In the genomic region with DNA sequence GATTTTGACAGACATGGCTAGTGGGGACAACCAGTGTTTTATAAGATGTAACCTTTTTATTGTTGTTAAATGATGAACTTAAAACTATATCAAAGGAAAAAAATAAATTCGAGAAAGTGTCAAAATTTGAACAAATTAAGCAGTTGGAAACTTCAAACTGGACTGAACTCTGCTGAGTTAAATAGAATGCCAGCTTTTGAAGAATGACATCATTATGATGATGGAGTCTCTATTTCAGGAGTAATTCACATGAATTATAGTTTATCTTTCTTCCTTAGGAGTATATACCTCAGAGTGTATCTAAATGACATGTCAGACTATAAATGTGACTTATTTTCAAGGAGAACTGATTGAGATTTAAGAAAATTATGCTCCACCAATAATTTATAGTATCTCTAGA, we compare ENCODE assay signal across 19 cellular contexts.
DNase-seq lines count a peak whose midpoint lies in the region; ATAC-seq and TF ChIP-seq lines count a peak whose summit lies in the region.
"Had no signal": no experiment of that assay in that cellular context is flagged by ENCODE, and none has a peak within 500 bp of the region (broad histone marks: within the 10 kb centered on the region; RNA-seq: fewer than 3 reads in every experiment).

No MANE protein-coding gene starts in this region.

- peak overlapping the region; percentile 54 for H3K27ac Mint-ChIP-seq in activated T-cell treated with anti-CD3 and anti-CD28 coated beads, Interleukin-2, amount 50 U/mL, for 72 hours
- H3K27ac Mint-ChIP-seq in activated naive CD8-positive, alpha-beta T cell, result peak overlapping the region; percentile 51
- H3K27ac Mint-ChIP-seq in activated naive CD8-positive, alpha-beta T cell treated with anti-CD3 and anti-CD28 coated beads for 36 hours, result no peak overlapping the region
- peak overlapping the region; percentile 37 for H3K27ac Mint-ChIP-seq in stimulated activated effector memory CD8-positive, alpha-beta T cell treated with anti-CD3 and anti-CD28 coated beads, Interleukin-12 subunit alpha, Interleukin-12 subunit beta, amount 100 ng/mL, for 72 hours
- H3K27ac Mint-ChIP-seq: B cell had no signal

- H3K27ac ChIP-seq in HEK293 (ENCODE audit: extremely low read depth, low read depth, low read length), result no peak overlapping the region
- H3K27ac ChIP-seq in effector memory CD4-positive, alpha-beta T cell (ENCODE audit: insufficient read depth, low read length, poor library complexity, severe bottlenecking), result no peak overlapping the region
- H3K27ac ChIP-seq: 22Rv1, BLaER1, C4-2B had no signal

- no peaks in the 10 kb centered on the region for H3K4me1 ChIP-seq in HEK293 (ENCODE audit: control insufficient read depth, insufficient read depth, low read length)
- no peaks in the 10 kb centered on the region for H3K4me1 ChIP-seq in effector memory CD4-positive, alpha-beta T cell (ENCODE audit: control insufficient read depth, insufficient read depth, low read length, poor library complexity, severe bottlenecking)
- H3K4me1 ChIP-seq: BLaER1, HAP-1 had no signal

- H3K9me3 Mint-ChIP-seq in activated T-cell treated with anti-CD3 and anti-CD28 coated beads, Interleukin-2, amount 50 U/mL, for 72 hours, result no peaks in the 10 kb centered on the region
- H3K9me3 Mint-ChIP-seq in activated naive CD8-positive, alpha-beta T cell (ENCODE audit: low read depth), result peaks cover 6% of the 10 kb centered on the region
- no peaks in the 10 kb centered on the region for H3K9me3 Mint-ChIP-seq in activated naive CD8-positive, alpha-beta T cell treated with anti-CD3 and anti-CD28 coated beads for 36 hours
- no peaks in the 10 kb centered on the region for H3K9me3 Mint-ChIP-seq in stimulated activated effector memory CD8-positive, alpha-beta T cell treated with anti-CD3 and anti-CD28 coated beads, Interleukin-12 subunit alpha, Interleukin-12 subunit beta, amount 100 ng/mL, for 72 hours

- H3K27me3 Mint-ChIP-seq in activated T-cell treated with anti-CD3 and anti-CD28 coated beads, Interleukin-2, amount 50 U/mL, for 72 hours (ENCODE audit: low read depth), result no peaks in the 10 kb centered on the region
- no peaks in the 10 kb centered on the region for H3K27me3 Mint-ChIP-seq in activated naive CD8-positive, alpha-beta T cell
- H3K27me3 Mint-ChIP-seq in activated naive CD8-positive, alpha-beta T cell treated with anti-CD3 and anti-CD28 coated beads for 36 hours, result no peaks in the 10 kb centered on the region
- H3K27me3 Mint-ChIP-seq: B cell; CD4-positive, CD25-positive, alpha-beta regulatory T cell had no signal

- H3K36me3 ChIP-seq in HEK293 (ENCODE audit: control insufficient read depth in 2 of 2, insufficient read depth in 1 of 2, low read length in 2 of 2), result no peaks in the 10 kb centered on the region
- H3K36me3 ChIP-seq in effector memory CD4-positive, alpha-beta T cell (ENCODE audit: control insufficient read depth, insufficient read depth, low read length), result peaks cover 12% of the 10 kb centered on the region
- H3K36me3 ChIP-seq: BLaER1, HAP-1 had no signal

- H3K4me3 ChIP-seq in HEK293 (ENCODE audit: low read depth, low read length), result no peak overlapping the region
- H3K4me3 ChIP-seq in effector memory CD4-positive, alpha-beta T cell (ENCODE audit: insufficient read depth, low read depth, low read length, poor library complexity, severe bottlenecking), result no peak overlapping the region
- H3K4me3 ChIP-seq: BLaER1, HAP-1 had no signal

- TF ChIP-seq CTCF in HEK293 (tag by site-specific recombination; IDR thresholded peaks at IDR 0.05), result no peak

- CTCF ChIA-PET in HEK293 (lab: Yijun Ruan, JAX), result interaction anchor here (0.5 kb wide), 1 partner anchor 701 kb away, joined by 3 read pairs; no protein-coding TSS in a partner anchor

- POLR2A ChIA-PET in HEK293 (lab: Yijun Ruan, JAX), result no interaction called here

- peaks cover 31% of the 10 kb centered on the region for H3K4me1 Mint-ChIP-seq in activated T-cell treated with anti-CD3 and anti-CD28 coated beads, Interleukin-2, amount 50 U/mL, for 72 hours (ENCODE audit: low read depth)
- peaks cover 53% of the 10 kb centered on the region for H3K4me1 Mint-ChIP-seq in activated naive CD8-positive, alpha-beta T cell (ENCODE audit: low read depth)
- peaks cover 35% of the 10 kb centered on the region for H3K4me1 Mint-ChIP-seq in activated naive CD8-positive, alpha-beta T cell treated with anti-CD3 and anti-CD28 coated beads for 36 hours
- peaks cover 21% of the 10 kb centered on the region for H3K4me1 Mint-ChIP-seq in stimulated activated effector memory CD8-positive, alpha-beta T cell treated with anti-CD3 and anti-CD28 coated beads, Interleukin-12 subunit alpha, Interleukin-12 subunit beta, amount 100 ng/mL, for 72 hours
- H3K4me1 Mint-ChIP-seq: B cell had no signal

- H3K4me3 Mint-ChIP-seq in activated T-cell treated with anti-CD3 and anti-CD28 coated beads, Interleukin-2, amount 50 U/mL, for 72 hours, result no peak overlapping the region
- H3K4me3 Mint-ChIP-seq in activated naive CD8-positive, alpha-beta T cell, result no peak overlapping the region
- no peak overlapping the region for H3K4me3 Mint-ChIP-seq in activated naive CD8-positive, alpha-beta T cell treated with anti-CD3 and anti-CD28 coated beads for 36 hours
- no peak overlapping the region for H3K4me3 Mint-ChIP-seq in stimulated activated effector memory CD8-positive, alpha-beta T cell treated with anti-CD3 and anti-CD28 coated beads, Interleukin-12 subunit alpha, Interleukin-12 subunit beta, amount 100 ng/mL, for 72 hours
- H3K4me3 Mint-ChIP-seq: B cell; CD4-positive, CD25-positive, alpha-beta regulatory T cell had no signal

- ATAC-seq in activated T-cell treated with anti-CD3 and anti-CD28 coated beads, Interleukin-2, amount 50 U/mL, for 72 hours (replicated peaks in 1 of 2), result no peak
- no peak for ATAC-seq in stimulated activated effector memory CD8-positive, alpha-beta T cell treated with anti-CD3 and anti-CD28 coated beads, Interleukin-12 subunit alpha, Interleukin-12 subunit beta, amount 100 ng/mL, for 72 hours

- H3K27me3 ChIP-seq in effector memory CD4-positive, alpha-beta T cell (replicated peaks; ENCODE audit: control insufficient read depth, insufficient read depth, low read length, poor library complexity, severe bottlenecking), result no peaks in the 10 kb centered on the region
- H3K27me3 ChIP-seq: BLaER1 had no signal

- DNase-seq in activated T-cell treated with anti-CD3 and anti-CD28 coated beads, Interleukin-2, amount 50 U/mL, for 72 hours, result no peak
- no peak for DNase-seq in activated T-cell treated with anti-CD3 and anti-CD28 coated beads, Interleukin-2, amount 50 U/mL, for 48 hours
- no peak for DNase-seq in activated naive CD8-positive, alpha-beta T cell treated with anti-CD3 and anti-CD28 coated beads for 36 hours
- no peak for DNase-seq in stimulated activated effector memory CD8-positive, alpha-beta T cell treated with anti-CD3 and anti-CD28 coated beads, Interleukin-12 subunit alpha, Interleukin-12 subunit beta, amount 100 ng/mL, for 72 hours (ENCODE audit: low spot score in 2 of 2)
- no peak for DNase-seq in effector memory CD4-positive, alpha-beta T cell
- DNase-seq in KG1 (lab: John Stamatoyannopoulos, UW), result no peak
- DNase-seq: Calu3; CD4-positive, CD25-positive, alpha-beta regulatory T cell; COR-L47; DMS79 treated with DMSO at 0.1 percent for 48 hours; GF-D8; GOT3 had no signal

- peaks cover 6 to 24% of the 10 kb centered on the region in 2 donors for H3K36me3 Mint-ChIP-seq in activated T-cell treated with anti-CD3 and anti-CD28 coated beads, Interleukin-2, amount 50 U/mL, for 72 hours (ENCODE audit: insufficient read depth in 2 of 2)
- H3K36me3 Mint-ChIP-seq in activated naive CD8-positive, alpha-beta T cell, result peaks cover 33% of the 10 kb centered on the region
- peaks cover 52% of the 10 kb centered on the region for H3K36me3 Mint-ChIP-seq in activated naive CD8-positive, alpha-beta T cell treated with anti-CD3 and anti-CD28 coated beads for 36 hours
- H3K36me3 Mint-ChIP-seq in stimulated activated effector memory CD8-positive, alpha-beta T cell treated with anti-CD3 and anti-CD28 coated beads, Interleukin-12 subunit alpha, Interleukin-12 subunit beta, amount 100 ng/mL, for 72 hours, result peaks cover 36% of the 10 kb centered on the region

- no peaks in the 10 kb centered on the region for H3K9me3 ChIP-seq in HEK293 (ENCODE audit: control insufficient read depth, insufficient read depth, low read depth, low read length)
- H3K9me3 ChIP-seq in effector memory CD4-positive, alpha-beta T cell (ENCODE audit: control insufficient read depth, low read length), result no peaks in the 10 kb centered on the region
- H3K9me3 ChIP-seq: BLaER1, HAP-1 had no signal

TF ChIP-seq in HEK293, 187 proteins besides CTCF, POLR2A, EP300 and RAD21:
- TF ChIP-seq IKZF3 (tag by site-specific recombination; IDR thresholded peaks at IDR 0.05), result no peak
- no peak for TF ChIP-seq ZXDB (tag by site-specific recombination; IDR thresholded peaks at IDR 0.05)
- TF ChIP-seq, protein P1, sequence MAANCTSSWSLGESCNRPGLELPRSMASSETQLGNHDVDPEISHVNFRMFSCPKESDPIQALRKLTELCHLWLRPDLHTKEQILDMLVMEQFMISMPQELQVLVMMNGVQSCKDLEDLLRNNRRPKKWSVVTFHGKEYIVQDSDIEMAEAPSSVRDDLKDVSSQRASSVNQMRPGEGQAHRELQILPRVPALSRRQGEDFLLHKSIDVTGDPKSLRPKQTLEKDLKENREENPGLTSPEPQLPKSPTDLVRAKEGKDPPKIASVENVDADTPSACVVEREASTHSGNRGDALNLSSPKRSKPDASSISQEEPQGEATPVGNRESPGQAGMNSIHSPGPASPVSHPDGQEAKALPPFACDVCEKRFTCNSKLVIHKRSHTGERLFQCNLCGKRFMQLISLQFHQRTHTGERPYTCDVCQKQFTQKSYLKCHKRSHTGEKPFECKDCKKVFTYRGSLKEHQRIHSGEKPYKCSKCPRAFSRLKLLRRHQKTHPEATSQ (tag by site-specific recombination; IDR thresholded peaks at IDR 0.05), result no peak
- TF ChIP-seq, protein P2, sequence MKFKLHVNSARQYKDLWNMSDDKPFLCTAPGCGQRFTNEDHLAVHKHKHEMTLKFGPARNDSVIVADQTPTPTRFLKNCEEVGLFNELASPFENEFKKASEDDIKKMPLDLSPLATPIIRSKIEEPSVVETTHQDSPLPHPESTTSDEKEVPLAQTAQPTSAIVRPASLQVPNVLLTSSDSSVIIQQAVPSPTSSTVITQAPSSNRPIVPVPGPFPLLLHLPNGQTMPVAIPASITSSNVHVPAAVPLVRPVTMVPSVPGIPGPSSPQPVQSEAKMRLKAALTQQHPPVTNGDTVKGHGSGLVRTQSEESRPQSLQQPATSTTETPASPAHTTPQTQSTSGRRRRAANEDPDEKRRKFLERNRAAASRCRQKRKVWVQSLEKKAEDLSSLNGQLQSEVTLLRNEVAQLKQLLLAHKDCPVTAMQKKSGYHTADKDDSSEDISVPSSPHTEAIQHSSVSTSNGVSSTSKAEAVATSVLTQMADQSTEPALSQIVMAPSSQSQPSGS (tag by site-specific recombination; IDR thresholded peaks at IDR 0.05; ENCODE audit: low read depth), result peak; percentile 60; the same call in 1 of the 2 replicates
TF ChIP-seq in HEK293: peak in this region for 1.
